In genomic region chr2:74381751-74382150, GRCh38 we compare ENCODE assay signal across 18 cellular contexts. TPM values are rescaled to one million over a fixed set of nuclear protein-coding genes. Genes with fewer than 3 reads are reported as not detected.
DNase-seq lines count a peak whose midpoint lies in the region; FAIRE-seq and TF ChIP-seq lines count a peak whose summit lies in the region.
"Had no signal": no experiment of that assay in that cellular context is flagged by ENCODE, and none has a peak within 500 bp of the region (broad histone marks: within the 10 kb centered on the region; RNA-seq: fewer than 3 reads in every experiment).

No MANE protein-coding gene starts in this region.

- TF ChIP-seq POLR2A in tibial nerve (IDR thresholded peaks at IDR 0.05) = no peak

- CTCF ChIA-PET in CD4-positive, alpha-beta memory T cell (lab: Charles Lee; ENCODE audit: partially characterized antibody) = interaction anchor here (1.2 to 2.3 kb wide), 2 partner anchors 9 to 208 kb away, joined by 3 to 9 read pairs; no protein-coding TSS in a partner anchor

- DNase-seq in SKM-1 treated with dmso at 0.1 percent for 144 hours (lab: John Stamatoyannopoulos, UW; ENCODE audit: unreplicated experiment) (peak; percentile 69), SKM-1 (lab: John Stamatoyannopoulos, UW; ENCODE audit: unreplicated experiment) (no peak), astrocyte (ENCODE audit: low read depth) (no peak), nephron progenitor cell (no peak), 8988T (no peak), nucleus accumbens (lab: John Stamatoyannopoulos, UW) (no peak), tibial nerve (ENCODE audit: low spot score in 2 of 2) (no peak)
- DNase-seq in CD4-positive, alpha-beta memory T cell = no peak
- DNase-seq: C1 segment of cervical spinal cord; Calu3; NCI-H1417 treated with DMSO at 0.1 percent for 48 hours; NCI-H2029 treated with DMSO at 0.1 percent for 48 hours; NCI-H69; NK-92 treated with Interleukin-12 subunit alpha and Interleukin-12 subunit beta, amount 100 ng/mL, for 24 hours; SJCRH30 had no signal

- no peaks in the 10 kb centered on the region for H3K27me3 Mint-ChIP-seq in CD4-positive, alpha-beta memory T cell
- H3K27me3 Mint-ChIP-seq in astrocyte (ENCODE audit: low read depth, unreplicated experiment) = no peaks in the 10 kb centered on the region
- H3K27me3 Mint-ChIP-seq in nephron progenitor cell (ENCODE audit: low read depth, poor library complexity) = no peaks in the 10 kb centered on the region

- H3K4me1 ChIP-seq in CD4-positive, alpha-beta memory T cell (ENCODE audit: insufficient read depth, low read length) = peaks cover 28% of the 10 kb centered on the region
- H3K4me1 ChIP-seq in astrocyte (ENCODE audit: insufficient read depth, low read length) (peaks cover 19% of the 10 kb centered on the region), tibial nerve (peaks cover 0 to 85% (median 23%) of the 10 kb centered on the region in 4 donors)
- H3K4me1 ChIP-seq: SJCRH30 had no signal

- H3K4me1 Mint-ChIP-seq in CD4-positive, alpha-beta memory T cell = peaks cover 21 to 41% (median 31%) of the 10 kb centered on the region in 4 donors
- H3K4me1 Mint-ChIP-seq in astrocyte (ENCODE audit: low read depth, unreplicated experiment) = peaks cover 22% of the 10 kb centered on the region
- H3K4me1 Mint-ChIP-seq in nephron progenitor cell = peaks cover 37% of the 10 kb centered on the region

- no peaks in the 10 kb centered on the region for H3K27me3 ChIP-seq in CD4-positive, alpha-beta memory T cell (ENCODE audit: insufficient read depth, low read length)
- H3K27me3 ChIP-seq in astrocyte (ENCODE audit: insufficient read depth, low read length) = no peaks in the 10 kb centered on the region
- H3K27me3 ChIP-seq in tibial nerve = no peaks in the 10 kb centered on the region
- H3K27me3 ChIP-seq: SJCRH30 had no signal

- H2AFZ ChIP-seq in astrocyte (ENCODE audit: low read depth, low read length) = no peak overlapping the region

- H3K79me2 ChIP-seq in astrocyte (ENCODE audit: insufficient read depth, low read length) = peaks cover 82% of the 10 kb centered on the region

- no peak for FAIRE-seq in astrocyte (lab: Jason Lieb, UNC)
- FAIRE-seq: A204.1 had no signal

- peaks cover 15% of the 10 kb centered on the region for H3K36me3 ChIP-seq in CD4-positive, alpha-beta memory T cell (ENCODE audit: insufficient read depth, low read length)
- peaks cover 3% of the 10 kb centered on the region for H3K36me3 ChIP-seq in astrocyte (ENCODE audit: insufficient read depth, low read length)
- H3K36me3 ChIP-seq in tibial nerve = peaks cover 0 to 18% (median 0%) of the 10 kb centered on the region in 3 donors

- H3K4me3 ChIP-seq in CD4-positive, alpha-beta memory T cell (ENCODE audit: low read length in 2 of 2) = no peak overlapping the region
- H3K4me3 ChIP-seq in astrocyte (ENCODE audit: insufficient read depth, low read depth, low read length) = no peak overlapping the region
- no peak overlapping the region for H3K4me3 ChIP-seq in tibial nerve
- H3K4me3 ChIP-seq: SJCRH30 had no signal

- H3K9me3 Mint-ChIP-seq in CD4-positive, alpha-beta memory T cell = no peaks in the 10 kb centered on the region
- H3K9me3 Mint-ChIP-seq in astrocyte (ENCODE audit: unreplicated experiment) = no peaks in the 10 kb centered on the region
- H3K9me3 Mint-ChIP-seq in nephron progenitor cell = no peaks in the 10 kb centered on the region

- H3K27ac ChIP-seq in CD4-positive, alpha-beta memory T cell (ENCODE audit: low read depth, low read length) = no peak overlapping the region
- H3K27ac ChIP-seq in astrocyte (ENCODE audit: low read depth, low read length) (no peak overlapping the region), tibial nerve (peak overlapping the region in 2 of 4 donors; percentile 8 to 16)
- H3K27ac ChIP-seq: RWPE1, SJCRH30 had no signal

- peaks cover 18 to 35% of the 10 kb centered on the region in 2 donors for H3K36me3 Mint-ChIP-seq in CD4-positive, alpha-beta memory T cell
- H3K36me3 Mint-ChIP-seq in astrocyte (ENCODE audit: low read depth, unreplicated experiment) = peaks cover 13% of the 10 kb centered on the region
- peaks cover 26% of the 10 kb centered on the region for H3K36me3 Mint-ChIP-seq in nephron progenitor cell (ENCODE audit: low read depth)

- no peak overlapping the region for H3K9ac ChIP-seq in astrocyte (ENCODE audit: low read length)

- peak overlapping the region in 4 of 7 donors; percentile 18 to 90 (median 60) for H3K27ac Mint-ChIP-seq in CD4-positive, alpha-beta memory T cell
- H3K27ac Mint-ChIP-seq in astrocyte (ENCODE audit: unreplicated experiment) (peak overlapping the region; percentile 13), nephron progenitor cell (peak overlapping the region; percentile 18)

- TF ChIP-seq EP300 in tibial nerve (IDR thresholded peaks at IDR 0.05) = no peak

- H3K4me2 ChIP-seq in astrocyte (ENCODE audit: low read length) = no peak overlapping the region

- 62 to 66% methylated on average over 3 of the region's 3 CpGs for WGBS in tibial nerve, 2 donors

- POLR2A ChIA-PET in CD4-positive, alpha-beta memory T cell (lab: Charles Lee; ENCODE audit: partially characterized antibody) = no interaction called here

- TF ChIP-seq CTCF in astrocyte (IDR thresholded peaks at IDR 0.05; ENCODE audit: insufficient read depth, low read depth, low read length) (no peak), nephron progenitor cell (IDR thresholded peaks at IDR 0.05) (no peak), tibial nerve (IDR thresholded peaks at IDR 0.05) (no peak)

- peak overlapping the region in 1 of 8 donors; percentile 37 for H3K4me3 Mint-ChIP-seq in CD4-positive, alpha-beta memory T cell
- H3K4me3 Mint-ChIP-seq in astrocyte (ENCODE audit: unreplicated experiment) (no peak overlapping the region), nephron progenitor cell (no peak overlapping the region)

- peaks cover 84% of the 10 kb centered on the region for H4K20me1 ChIP-seq in astrocyte (ENCODE audit: insufficient read depth, low read length)

- intact Hi-C loops in CD4-positive, alpha-beta memory T cell (cut with micrococcal nuclease) = no loop called here

- no peaks in the 10 kb centered on the region for H3K9me3 ChIP-seq in CD4-positive, alpha-beta memory T cell (ENCODE audit: control insufficient read depth in 1 of 2, low read length in 2 of 2)
- H3K9me3 ChIP-seq in astrocyte (ENCODE audit: insufficient read depth, low read depth, low read length) (no peaks in the 10 kb centered on the region), tibial nerve (no peaks in the 10 kb centered on the region)
- H3K9me3 ChIP-seq: SJCRH30 had no signal

RNA-seq across cellular contexts. Expression of gene DCTN1, which starts 1.6 kb away (rescaled TPM):
- total RNA-seq in CD4-positive, alpha-beta memory T cell = 100 to 1,000 TPM; 105 to 115 TPM
- 10 to 100 TPM; 24.4 to 78.0 TPM for polyA plus RNA-seq in CD4-positive, alpha-beta memory T cell
- total RNA-seq in astrocyte (206 and 215 TPM in 2 replicates), tibial nerve (100 to 1,000 TPM; 122 to 157 (median 140) TPM)

RNA-seq across cellular contexts. Expression of gene SLC4A5, which starts 38.5 kb away (rescaled TPM):
- 10 to 100 TPM; 10.9 to 11.5 TPM for total RNA-seq in CD4-positive, alpha-beta memory T cell
- 1 to 10 TPM in 1 of 2 donors, under 1 TPM in 1; 0.25 to 3.4 TPM for polyA plus RNA-seq in CD4-positive, alpha-beta memory T cell
- total RNA-seq in astrocyte (0.36 and 0.41 TPM in 2 replicates), tibial nerve (10 to 100 TPM in 1 of 4 donors, 1 to 10 TPM in 3; 4.2 to 22.9 (median 9.5) TPM)
- total RNA-seq: HT1080 had no signal

RNA-seq across cellular contexts. Expression of gene C2orf81, which starts 39.7 kb away (rescaled TPM):
- 1 to 10 TPM; 5.3 to 7.5 TPM for total RNA-seq in CD4-positive, alpha-beta memory T cell
- polyA plus RNA-seq in CD4-positive, alpha-beta memory T cell = 1 to 10 TPM; 1.5 to 1.6 TPM
- total RNA-seq in astrocyte = 2.1 and 2.5 TPM in 2 replicates
- 10 to 100 TPM in 1 of 4 donors, 1 to 10 TPM in 3; 4.5 to 14.4 (median 5.3) TPM for total RNA-seq in tibial nerve

RNA-seq across cellular contexts. Expression of gene WDR54, which starts 39.8 kb away (rescaled TPM):
- 10 to 100 TPM; 36.3 to 41.0 TPM for total RNA-seq in CD4-positive, alpha-beta memory T cell
- 100 to 1,000 TPM in 1 of 2 donors, 10 to 100 TPM in 1; 56.1 to 107 TPM for polyA plus RNA-seq in CD4-positive, alpha-beta memory T cell
- total RNA-seq in astrocyte (14.8 and 17.5 TPM in 2 replicates), tibial nerve (10 to 100 TPM in 3 of 4 donors, 1 to 10 TPM in 1; 9.6 to 25.2 (median 18.5) TPM)

RNA-seq across cellular contexts. Expression of gene RTKN, which starts 60.0 kb away (rescaled TPM):
- not detected for total RNA-seq in CD4-positive, alpha-beta memory T cell
- under 1 TPM in 1 of 2 donors, not detected in 1; 0.14 TPM for polyA plus RNA-seq in CD4-positive, alpha-beta memory T cell
- total RNA-seq in astrocyte = 41.6 and 44.4 TPM in 2 replicates
- total RNA-seq in tibial nerve = 10 to 100 TPM; 83.4 to 93.1 (median 87.1) TPM
